Comparison of ENCODE assay signal across 27 cellular contexts in the genomic region with DNA sequence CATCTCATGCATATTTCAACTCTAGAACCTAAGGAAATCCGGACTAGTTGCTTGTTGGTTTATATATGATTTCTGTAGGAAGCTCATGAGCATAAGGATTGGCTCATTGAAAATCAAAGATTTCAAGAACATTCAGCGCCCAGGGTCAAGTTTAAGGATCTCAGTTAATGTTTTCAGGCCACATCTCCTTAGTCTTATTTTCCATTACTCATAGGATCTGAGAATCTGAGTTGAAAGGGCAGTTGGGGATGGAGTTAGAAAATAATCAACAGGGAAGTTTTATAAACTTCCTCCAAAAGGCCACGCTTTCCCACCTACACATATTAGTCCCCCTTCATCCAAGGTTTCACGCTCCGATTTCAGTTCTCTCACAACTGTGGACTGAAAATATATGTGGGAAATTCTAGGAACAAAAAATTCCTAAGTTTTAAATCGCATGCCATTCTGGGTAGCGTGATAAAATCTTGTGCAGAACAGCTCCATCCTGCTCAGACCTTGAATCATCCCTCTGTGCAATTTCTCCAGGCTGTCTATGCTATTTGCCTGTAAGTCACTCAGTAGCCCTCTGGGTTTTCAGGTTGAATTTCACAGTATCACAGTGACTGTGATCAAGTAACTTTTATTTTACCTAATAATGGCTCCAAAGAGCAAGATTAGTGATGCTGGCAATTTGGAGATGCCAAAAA.
DNase-seq lines count a peak whose midpoint lies in the region; ATAC-seq and TF ChIP-seq lines count a peak whose summit lies in the region.
"Had no signal": no experiment of that assay in that cellular context is flagged by ENCODE, and none has a peak within 500 bp of the region (broad histone marks: within the 10 kb centered on the region; RNA-seq: fewer than 3 reads in every experiment).

No MANE protein-coding gene starts in this region.

- no peak overlapping the region for H3K4me3 ChIP-seq in BLaER1 treated with 17β-estradiol and CSF1 and Interleukin-3, amounts not matched to agents 10 nM and 100 nM
- H3K4me3 ChIP-seq in fibroblast of villous mesenchyme (ENCODE audit: low read depth, low read length): no peak overlapping the region
- no peak overlapping the region for H3K4me3 ChIP-seq in smooth muscle cell
- H3K4me3 ChIP-seq: colonic mucosa, GM12878, hepatocyte, tibial artery had no signal

- peak; percentile 94 for ATAC-seq in SK-N-SH treated with all-trans-retinoic acid at 6 μM for 48 hours
- ATAC-seq in HG03378 (IDR thresholded peaks at IDR 0.05; ENCODE audit: unreplicated experiment): no peak
- ATAC-seq: GM12878, left ventricle myocardium superior, Right ventricle myocardium inferior had no signal

- no peak overlapping the region for H3K9ac ChIP-seq in BLaER1 treated with 17β-estradiol and CSF1 and Interleukin-3, amounts not matched to agents 10 nM and 100 nM
- peak overlapping the region; percentile 51 for H3K9ac ChIP-seq in smooth muscle cell (ENCODE audit: low read depth)

- peaks cover 10% of the 10 kb centered on the region for H3F3A ChIP-seq in smooth muscle cell (ENCODE audit: low read depth)

- no peak overlapping the region for H2AFZ ChIP-seq in smooth muscle cell (ENCODE audit: low read depth)
- H2AFZ ChIP-seq: hepatocyte had no signal

- H4K20me1 ChIP-seq in BLaER1 treated with 17β-estradiol and CSF1 and Interleukin-3, amounts not matched to agents 10 nM and 100 nM: no peaks in the 10 kb centered on the region
- H4K20me1 ChIP-seq in smooth muscle cell (ENCODE audit: low read depth): no peaks in the 10 kb centered on the region

- H3K27me3 ChIP-seq in BLaER1 treated with 17β-estradiol and CSF1 and Interleukin-3, amounts not matched to agents 10 nM and 100 nM: no peaks in the 10 kb centered on the region
- H3K27me3 ChIP-seq in smooth muscle cell (ENCODE audit: low read depth): no peaks in the 10 kb centered on the region
- H3K27me3 ChIP-seq: colonic mucosa, hepatocyte, tibial artery had no signal

- H3K4me2 ChIP-seq in BLaER1 treated with 17β-estradiol and CSF1 and Interleukin-3, amounts not matched to agents 10 nM and 100 nM: peak overlapping the region in 6 of 11 experiments; percentile 12 to 75 (median 59); a peak in 8 of 22 replicates
- H3K4me2 ChIP-seq in smooth muscle cell: peak overlapping the region; percentile 42
- H3K4me2 ChIP-seq: hepatocyte had no signal

- peaks cover 6 to 36% (median 31%) of the 10 kb centered on the region in 10 experiments; a peak in 19 of 20 replicates for H3K4me1 ChIP-seq in BLaER1 treated with 17β-estradiol and CSF1 and Interleukin-3, amounts not matched to agents 10 nM and 100 nM
- peaks cover 3% of the 10 kb centered on the region for H3K4me1 ChIP-seq in smooth muscle cell (ENCODE audit: low read depth)
- H3K4me1 ChIP-seq: colonic mucosa, tibial artery had no signal

- peak; percentile 25 for DNase-seq in fibroblast of villous mesenchyme (ENCODE audit: low read depth)
- no peak for DNase-seq in smooth muscle cell (lab: John Stamatoyannopoulos, UW; ENCODE audit: unreplicated experiment)
- no peak for DNase-seq in NCI-H345 treated with DMSO at 0.1 percent for 48 hours (lab: John Stamatoyannopoulos, UW; ENCODE audit: unreplicated experiment)
- no peak for DNase-seq in DMS153 (lab: John Stamatoyannopoulos, UW)
- no peak for DNase-seq in GF-D8 (lab: John Stamatoyannopoulos, UW)
- DNase-seq: ACHN; activated CD4-positive, alpha-beta memory T cell treated with anti-CD3 and anti-CD28 coated beads for 36 hours; activated CD4-positive, CD25-positive, alpha-beta regulatory T cell; activated effector memory CD4-positive, alpha-beta T cell treated with Interleukin-2 at 50 U/mL for 16 hours; CD4-positive, CD25-positive, alpha-beta regulatory T cell; colonic mucosa; immature natural killer cell; Kasumi-1; left ventricle myocardium superior; NCI-H1048; NCI-H187; small intestine; stimulated activated CD4-positive, alpha-beta T cell treated with anti-CD3 and anti-CD28 coated beads, Interleukin-2, amount 100 ng/mL, for 48 hours; stimulated activated naive CD4-positive, alpha-beta T cell; SW 1271; tibial artery had no signal

- 33% methylated on average over 7 of the region's 7 CpGs for WGBS in smooth muscle cell (ENCODE audit: low lambda C conversion rate)

- no peak overlapping the region for H3K27ac ChIP-seq in BLaER1 treated with 17β-estradiol and CSF1 and Interleukin-3, amounts not matched to agents 10 nM and 100 nM
- H3K27ac ChIP-seq in smooth muscle cell (ENCODE audit: low read depth): peak overlapping the region; percentile 79
- H3K27ac ChIP-seq: colonic mucosa, hepatocyte, tibial artery had no signal

- no peaks in the 10 kb centered on the region for H3K79me2 ChIP-seq in smooth muscle cell (ENCODE audit: low read depth)
- H3K79me2 ChIP-seq: hepatocyte had no signal

- peaks cover 0 to 12% (median 3%) of the 10 kb centered on the region in 11 experiments; a peak in 8 of 22 replicates for H3K9me3 ChIP-seq in BLaER1 treated with 17β-estradiol and CSF1 and Interleukin-3, amounts not matched to agents 10 nM and 100 nM (replicated peaks in 1 of 11)
- no peaks in the 10 kb centered on the region for H3K9me3 ChIP-seq in smooth muscle cell (replicated peaks; ENCODE audit: low read depth)
- H3K9me3 ChIP-seq: colonic mucosa, tibial artery had no signal

- no peaks in the 10 kb centered on the region for H3K36me3 ChIP-seq in BLaER1 treated with 17β-estradiol and CSF1 and Interleukin-3, amounts not matched to agents 10 nM and 100 nM
- no peaks in the 10 kb centered on the region for H3K36me3 ChIP-seq in smooth muscle cell (ENCODE audit: low read depth)
- H3K36me3 ChIP-seq: colonic mucosa, tibial artery had no signal

- TF ChIP-seq CTCF in fibroblast of villous mesenchyme (IDR thresholded peaks at IDR 0.05; ENCODE audit: insufficient read depth, low read depth, low read length): no peak
- no peak for TF ChIP-seq CTCF in smooth muscle cell (IDR thresholded peaks at IDR 0.05; ENCODE audit: borderline replicate concordance, insufficient read depth, poor library complexity, severe bottlenecking)

TF ChIP-seq in SK-N-SH treated with all-trans-retinoic acid at 6 μM for 48 hours, 23 proteins besides CTCF, POLR2A, EP300 and RAD21 (continues in another document):
- TF ChIP-seq ZNF565 (CRISPR knock-in tag; conservative IDR thresholded peaks at IDR 0.05; ENCODE audit: low read depth) (no peak), ZFP3 (CRISPR knock-in tag; IDR thresholded peaks at IDR 0.05) (no peak), ESRRG (CRISPR knock-in tag; IDR thresholded peaks at IDR 0.05) (no peak), ISL1 (CRISPR knock-in tag; IDR thresholded peaks at IDR 0.05) (no peak), BACH2 (CRISPR knock-in tag; IDR thresholded peaks at IDR 0.05; ENCODE audit: borderline replicate concordance) (no peak), ZFP30 (CRISPR knock-in tag; IDR thresholded peaks at IDR 0.05) (no peak)
- TF ChIP-seq, protein P1, sequence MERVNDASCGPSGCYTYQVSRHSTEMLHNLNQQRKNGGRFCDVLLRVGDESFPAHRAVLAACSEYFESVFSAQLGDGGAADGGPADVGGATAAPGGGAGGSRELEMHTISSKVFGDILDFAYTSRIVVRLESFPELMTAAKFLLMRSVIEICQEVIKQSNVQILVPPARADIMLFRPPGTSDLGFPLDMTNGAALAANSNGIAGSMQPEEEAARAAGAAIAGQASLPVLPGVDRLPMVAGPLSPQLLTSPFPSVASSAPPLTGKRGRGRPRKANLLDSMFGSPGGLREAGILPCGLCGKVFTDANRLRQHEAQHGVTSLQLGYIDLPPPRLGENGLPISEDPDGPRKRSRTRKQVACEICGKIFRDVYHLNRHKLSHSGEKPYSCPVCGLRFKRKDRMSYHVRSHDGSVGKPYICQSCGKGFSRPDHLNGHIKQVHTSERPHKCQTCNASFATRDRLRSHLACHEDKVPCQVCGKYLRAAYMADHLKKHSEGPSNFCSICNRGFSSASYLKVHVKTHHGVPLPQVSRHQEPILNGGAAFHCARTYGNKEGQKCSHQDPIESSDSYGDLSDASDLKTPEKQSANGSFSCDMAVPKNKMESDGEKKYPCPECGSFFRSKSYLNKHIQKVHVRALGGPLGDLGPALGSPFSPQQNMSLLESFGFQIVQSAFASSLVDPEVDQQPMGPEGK (CRISPR knock-in tag; IDR thresholded peaks at IDR 0.05; ENCODE audit: borderline replicate concordance): no peak
- TF ChIP-seq, protein P2, sequence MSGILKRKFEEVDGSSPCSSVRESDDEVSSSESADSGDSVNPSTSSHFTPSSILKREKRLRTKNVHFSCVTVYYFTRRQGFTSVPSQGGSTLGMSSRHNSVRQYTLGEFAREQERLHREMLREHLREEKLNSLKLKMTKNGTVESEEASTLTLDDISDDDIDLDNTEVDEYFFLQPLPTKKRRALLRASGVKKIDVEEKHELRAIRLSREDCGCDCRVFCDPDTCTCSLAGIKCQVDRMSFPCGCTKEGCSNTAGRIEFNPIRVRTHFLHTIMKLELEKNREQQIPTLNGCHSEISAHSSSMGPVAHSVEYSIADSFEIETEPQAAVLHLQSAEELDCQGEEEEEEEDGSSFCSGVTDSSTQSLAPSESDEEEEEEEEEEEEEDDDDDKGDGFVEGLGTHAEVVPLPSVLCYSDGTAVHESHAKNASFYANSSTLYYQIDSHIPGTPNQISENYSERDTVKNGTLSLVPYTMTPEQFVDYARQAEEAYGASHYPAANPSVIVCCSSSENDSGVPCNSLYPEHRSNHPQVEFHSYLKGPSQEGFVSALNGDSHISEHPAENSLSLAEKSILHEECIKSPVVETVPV (CRISPR knock-in tag; IDR thresholded peaks at IDR 0.05): no peak
- TF ChIP-seq, protein P3, sequence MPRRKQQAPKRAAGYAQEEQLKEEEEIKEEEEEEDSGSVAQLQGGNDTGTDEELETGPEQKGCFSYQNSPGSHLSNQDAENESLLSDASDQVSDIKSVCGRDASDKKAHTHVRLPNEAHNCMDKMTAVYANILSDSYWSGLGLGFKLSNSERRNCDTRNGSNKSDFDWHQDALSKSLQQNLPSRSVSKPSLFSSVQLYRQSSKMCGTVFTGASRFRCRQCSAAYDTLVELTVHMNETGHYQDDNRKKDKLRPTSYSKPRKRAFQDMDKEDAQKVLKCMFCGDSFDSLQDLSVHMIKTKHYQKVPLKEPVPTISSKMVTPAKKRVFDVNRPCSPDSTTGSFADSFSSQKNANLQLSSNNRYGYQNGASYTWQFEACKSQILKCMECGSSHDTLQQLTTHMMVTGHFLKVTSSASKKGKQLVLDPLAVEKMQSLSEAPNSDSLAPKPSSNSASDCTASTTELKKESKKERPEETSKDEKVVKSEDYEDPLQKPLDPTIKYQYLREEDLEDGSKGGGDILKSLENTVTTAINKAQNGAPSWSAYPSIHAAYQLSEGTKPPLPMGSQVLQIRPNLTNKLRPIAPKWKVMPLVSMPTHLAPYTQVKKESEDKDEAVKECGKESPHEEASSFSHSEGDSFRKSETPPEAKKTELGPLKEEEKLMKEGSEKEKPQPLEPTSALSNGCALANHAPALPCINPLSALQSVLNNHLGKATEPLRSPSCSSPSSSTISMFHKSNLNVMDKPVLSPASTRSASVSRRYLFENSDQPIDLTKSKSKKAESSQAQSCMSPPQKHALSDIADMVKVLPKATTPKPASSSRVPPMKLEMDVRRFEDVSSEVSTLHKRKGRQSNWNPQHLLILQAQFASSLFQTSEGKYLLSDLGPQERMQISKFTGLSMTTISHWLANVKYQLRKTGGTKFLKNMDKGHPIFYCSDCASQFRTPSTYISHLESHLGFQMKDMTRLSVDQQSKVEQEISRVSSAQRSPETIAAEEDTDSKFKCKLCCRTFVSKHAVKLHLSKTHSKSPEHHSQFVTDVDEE (CRISPR knock-in tag; IDR thresholded peaks at IDR 0.05): no peak
